Comparison of ENCODE assay signal across 12 cellular contexts in genomic region chr5:14277407-14278320, GRCh38.
DNase-seq lines count a peak whose midpoint lies in the region; ATAC-seq and TF ChIP-seq lines count a peak whose summit lies in the region.
"Had no signal": no experiment of that assay in that cellular context is flagged by ENCODE, and none has a peak within 500 bp of the region (broad histone marks: within the 10 kb centered on the region; RNA-seq: fewer than 3 reads in every experiment).

No MANE protein-coding gene starts in this region.

- H2AK5ac ChIP-seq in trophoblast cell (ENCODE audit: low read length): no peak overlapping the region

- H3K14ac ChIP-seq in trophoblast cell (ENCODE audit: low read length): no peak overlapping the region

- no peak for DNase-seq in trophoblast cell
- DNase-seq in NCI-H446 treated with DMSO at 0.1 percent for 48 hours (lab: John Stamatoyannopoulos, UW): no peak
- no peak for DNase-seq in GM13976 (ENCODE audit: low spot score)
- DNase-seq: activated CD8-positive, alpha-beta T cell treated with anti-CD3 and anti-CD28 coated beads, Interleukin-2, amount 10 ng/mL, durations not matched to agents 7 days and 5 days; DND-41; mesenchymal stem cell; T-cell had no signal

- H3K9ac ChIP-seq in OCI-LY3 (ENCODE audit: low read length) (no peak overlapping the region), trophoblast cell (ENCODE audit: low read length) (no peak overlapping the region)

- H3K79me2 ChIP-seq in OCI-LY3 (ENCODE audit: low read length) (no peaks in the 10 kb centered on the region), trophoblast cell (ENCODE audit: control insufficient read depth, insufficient read depth, low read length, poor library complexity) (peaks cover 3% of the 10 kb centered on the region)

- no peaks in the 10 kb centered on the region for H3K4me1 ChIP-seq in OCI-LY3 (ENCODE audit: low read length)
- peaks cover 0 to 3% of the 10 kb centered on the region in 2 experiments for H3K4me1 ChIP-seq in trophoblast cell (ENCODE audit: control insufficient read depth in 1 of 2, insufficient read depth in 2 of 2, low read length in 2 of 2)

- no peak overlapping the region for H4K8ac ChIP-seq in trophoblast cell (ENCODE audit: low read depth, low read length)

- H3K23ac ChIP-seq in trophoblast cell (ENCODE audit: low read length): no peak overlapping the region

- no peak overlapping the region for H2BK5ac ChIP-seq in trophoblast cell (ENCODE audit: low read depth, low read length, poor library complexity)

- H3K4me2 ChIP-seq in OCI-LY3 (ENCODE audit: low read length): peak overlapping the region; percentile 50
- no peak overlapping the region for H3K4me2 ChIP-seq in trophoblast cell (ENCODE audit: low read length)
- H3K4me2 ChIP-seq: hepatocyte had no signal

- peak; percentile 14; the same call in 1 of the 2 replicates for TF ChIP-seq CTCF in OCI-LY3 (IDR thresholded peaks at IDR 0.05; ENCODE audit: low read depth, low read length)
- no peak for TF ChIP-seq CTCF in GM13976 (IDR thresholded peaks at IDR 0.05; ENCODE audit: borderline replicate concordance, control extremely low read depth, extremely low read depth, insufficient read depth, missing control alignments)

- H3K9me3 ChIP-seq in OCI-LY3 (ENCODE audit: insufficient read depth, low read length) (no peaks in the 10 kb centered on the region), trophoblast cell (ENCODE audit: insufficient read depth, low read depth, low read length) (no peaks in the 10 kb centered on the region)

- H3K36me3 ChIP-seq in OCI-LY3 (replicated peaks; ENCODE audit: low read depth, low read length): no peaks in the 10 kb centered on the region
- peaks cover 0 to 1% of the 10 kb centered on the region in 2 experiments for H3K36me3 ChIP-seq in trophoblast cell (ENCODE audit: control insufficient read depth in 1 of 2, insufficient read depth in 2 of 2, low read length in 2 of 2)

- ATAC-seq in GM18867 (IDR thresholded peaks at IDR 0.05; ENCODE audit: unreplicated experiment) (peak; percentile 52), HG02571 (IDR thresholded peaks at IDR 0.05; ENCODE audit: unreplicated experiment) (peak; percentile 40), GM21447 (IDR thresholded peaks at IDR 0.05; ENCODE audit: unreplicated experiment) (no peak)
- ATAC-seq: activated CD8-positive, alpha-beta T cell treated with anti-CD3 and anti-CD28 coated beads, Interleukin-2, amount 10 ng/mL, durations not matched to agents 7 days and 5 days had no signal

- no peak overlapping the region for H4K91ac ChIP-seq in trophoblast cell (ENCODE audit: low read depth, low read length)

- H2BK120ac ChIP-seq in trophoblast cell (ENCODE audit: insufficient read depth, low read length, poor library complexity): no peak overlapping the region

- in situ Hi-C loops in GM13976 (cut with MboI; ENCODE audit: low sequenced_read_pairs, unreplicated experiment): no loop called here

- no peak overlapping the region for H4K12ac ChIP-seq in trophoblast cell (ENCODE audit: low read depth, low read length)

- WGBS in trophoblast cell (ENCODE audit: extremely low coverage, insufficient coverage, insufficient read length): no CpG with 5 or more reads among the region's 9 CpGs

- H3K79me1 ChIP-seq in trophoblast cell (ENCODE audit: low read length): no peaks in the 10 kb centered on the region

- no peaks in the 10 kb centered on the region for H4K20me1 ChIP-seq in OCI-LY3 (ENCODE audit: insufficient read depth, low read length)

- no peak overlapping the region for H2AFZ ChIP-seq in OCI-LY3 (ENCODE audit: low read depth, low read length)
- no peak overlapping the region for H2AFZ ChIP-seq in trophoblast cell (ENCODE audit: insufficient read depth, low read length, poor library complexity)
- H2AFZ ChIP-seq: hepatocyte had no signal

- H3K27ac ChIP-seq in OCI-LY3 (ENCODE audit: low read length) (no peak overlapping the region), trophoblast cell (ENCODE audit: low read depth, low read length) (no peak overlapping the region)
- H3K27ac ChIP-seq: hepatocyte had no signal

- peak overlapping the region; percentile 85 for H3K4ac ChIP-seq in trophoblast cell (ENCODE audit: low read depth, low read length)

- H3K4me3 ChIP-seq in OCI-LY3 (ENCODE audit: low read length): peak overlapping the region; percentile 43; the same call in 1 of the 2 replicates
- H3K4me3 ChIP-seq in trophoblast cell (ENCODE audit: low read depth, low read length): no peak overlapping the region
- H3K4me3 ChIP-seq: hepatocyte had no signal

- H2BK12ac ChIP-seq in trophoblast cell (ENCODE audit: low read length): no peak overlapping the region

- H3K27me3 ChIP-seq in OCI-LY3 (ENCODE audit: low read depth, low read length) (peaks cover 4% of the 10 kb centered on the region; the same call in 1 of the 2 replicates), trophoblast cell (ENCODE audit: insufficient read depth, low read length) (no peaks in the 10 kb centered on the region)
- H3K27me3 ChIP-seq: hepatocyte had no signal

- H3K18ac ChIP-seq in trophoblast cell (ENCODE audit: low read length): peak overlapping the region; percentile 75
